Comparison of ENCODE assay signal across 34 cellular contexts in the genomic region with DNA sequence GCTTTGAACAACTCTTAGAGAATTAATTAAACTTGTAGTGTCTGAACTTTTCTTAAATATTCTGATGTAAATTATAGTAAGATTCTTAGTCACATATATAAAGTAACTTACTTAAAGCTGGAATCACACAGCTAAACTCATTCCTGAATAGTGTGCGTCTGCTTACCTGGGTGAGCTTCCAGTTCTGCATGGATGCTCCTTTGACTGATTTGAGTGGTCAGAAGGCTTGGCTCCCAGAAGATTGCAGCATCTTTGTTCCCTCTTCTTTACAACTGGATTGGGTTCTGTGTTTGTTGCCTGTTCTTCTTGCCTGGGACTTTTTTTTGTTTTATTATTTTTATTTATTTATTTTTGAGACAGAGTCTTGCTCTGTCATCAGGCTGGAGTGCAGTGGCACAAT.
DNase-seq lines count a peak whose midpoint lies in the region; ATAC-seq and TF ChIP-seq lines count a peak whose summit lies in the region.
"Had no signal": no experiment of that assay in that cellular context is flagged by ENCODE, and none has a peak within 500 bp of the region (broad histone marks: within the 10 kb centered on the region; RNA-seq: fewer than 3 reads in every experiment).

No MANE protein-coding gene starts in this region.

- H3K9me3 Mint-ChIP-seq in natural killer cell treated with Interleukin-12 subunit alpha and Interleukin-12 subunit beta and Interleukin-15 and Interleukin-18, amount 100 ng/mL, for 72 hours: no peaks in the 10 kb centered on the region
- peaks cover 0 to 2% (median 0%) of the 10 kb centered on the region in 7 donors for H3K9me3 Mint-ChIP-seq in CD14-positive monocyte
- H3K9me3 Mint-ChIP-seq: CD4-positive, alpha-beta memory T cell; CD4-positive, alpha-beta T cell; CD8-positive, alpha-beta memory T cell; CD8-positive, alpha-beta T cell had no signal

- WGBS in thyroid gland, 2 donors: 43 to 52% methylated on average over 1 of the region's 1 CpG

- intact Hi-C loops in thyroid gland (cut with DNase I): no loop called here
- intact Hi-C loops in upper lobe of right lung (cut with DNase I): no loop called here
- intact Hi-C loops in CD14-positive monocyte (cut with micrococcal nuclease): no loop called here

- no peak overlapping the region for H3K27ac Mint-ChIP-seq in natural killer cell treated with Interleukin-12 subunit alpha and Interleukin-12 subunit beta and Interleukin-15 and Interleukin-18, amount 100 ng/mL, for 72 hours
- no peak overlapping the region for H3K27ac Mint-ChIP-seq in CD14-positive monocyte
- H3K27ac Mint-ChIP-seq: B cell; CD4-positive, alpha-beta memory T cell; CD4-positive, alpha-beta T cell; CD4-positive, CD25-positive, alpha-beta regulatory T cell; CD8-positive, alpha-beta memory T cell; CD8-positive, alpha-beta T cell had no signal

- peak; percentile 40 for DNase-seq in WERI-Rb-1
- peak; percentile 12 for DNase-seq in kidney tubule cell (ENCODE audit: low spot score)
- DNase-seq in thyroid gland: peak; percentile 50 to 52
- no peak for DNase-seq in natural killer cell treated with Interleukin-12 subunit alpha and Interleukin-12 subunit beta and Interleukin-15 and Interleukin-18, amount 100 ng/mL, for 72 hours (ENCODE audit: low spot score)
- DNase-seq in upper lobe of right lung: no peak
- no peak for DNase-seq in CD14-positive monocyte (ENCODE audit: low spot score)
- no peak for DNase-seq in activated T-cell treated with anti-CD3 and anti-CD28 coated beads for 4 hours
- DNase-seq: 8988T; ACHN; AML-193; BE2C; C1 segment of cervical spinal cord; Caco-2; Calu3; CD4-positive, alpha-beta memory T cell; CD4-positive, alpha-beta T cell; CD4-positive, CD25-positive, alpha-beta regulatory T cell; CD8-positive, alpha-beta memory T cell; CD8-positive, alpha-beta T cell; COR-L47; DMS 273 treated with DMSO at 0.1 percent for 48 hours; DMS153; DMS53; DMS79; DMS79 treated with DMSO at 0.1 percent for 48 hours; DND-41; EL had no signal

- no peaks in the 10 kb centered on the region for H3K36me3 Mint-ChIP-seq in natural killer cell treated with Interleukin-12 subunit alpha and Interleukin-12 subunit beta and Interleukin-15 and Interleukin-18, amount 100 ng/mL, for 72 hours
- H3K36me3 Mint-ChIP-seq in CD14-positive monocyte: peaks cover 64 to 75% of the 10 kb centered on the region in 2 donors
- H3K36me3 Mint-ChIP-seq: CD4-positive, alpha-beta memory T cell; CD4-positive, CD25-positive, alpha-beta regulatory T cell; CD8-positive, alpha-beta memory T cell; CD8-positive, alpha-beta T cell had no signal

- TF ChIP-seq POLR2A in thyroid gland (IDR thresholded peaks at IDR 0.05): no peak

- peak overlapping the region; percentile 54 for H3K4me2 ChIP-seq in parathyroid adenoma (ENCODE audit: low read length)
- H3K4me2 ChIP-seq: A549; BLaER1; BLaER1 treated with 17β-estradiol and CSF1 and Interleukin-3, amounts not matched to agents 10 nM and 100 nM had no signal

- no peak for ATAC-seq in natural killer cell treated with Interleukin-12 subunit alpha and Interleukin-12 subunit beta and Interleukin-15 and Interleukin-18, amount 100 ng/mL, for 72 hours
- ATAC-seq in upper lobe of right lung: no peak
- ATAC-seq: A549; CD8-positive, alpha-beta T cell had no signal

- H3K36me3 ChIP-seq in WERI-Rb-1 (no peaks in the 10 kb centered on the region), parathyroid adenoma (ENCODE audit: control insufficient read depth, insufficient read depth, low read length) (no peaks in the 10 kb centered on the region), thyroid gland (no peaks in the 10 kb centered on the region), upper lobe of right lung (no peaks in the 10 kb centered on the region)
- H3K36me3 ChIP-seq: BE2C, BLaER1 had no signal

- H3K4me1 Mint-ChIP-seq in natural killer cell treated with Interleukin-12 subunit alpha and Interleukin-12 subunit beta and Interleukin-15 and Interleukin-18, amount 100 ng/mL, for 72 hours (ENCODE audit: low read depth in 2 of 2): no peaks in the 10 kb centered on the region
- no peaks in the 10 kb centered on the region for H3K4me1 Mint-ChIP-seq in CD14-positive monocyte
- H3K4me1 Mint-ChIP-seq: B cell; CD4-positive, alpha-beta memory T cell; CD4-positive, CD25-positive, alpha-beta regulatory T cell; CD8-positive, alpha-beta memory T cell had no signal

- H3K4me1 ChIP-seq in parathyroid adenoma: peaks cover 65% of the 10 kb centered on the region
- H3K4me1 ChIP-seq in thyroid gland: peaks cover 38 to 43% of the 10 kb centered on the region in 2 donors
- no peaks in the 10 kb centered on the region for H3K4me1 ChIP-seq in upper lobe of right lung
- H3K4me1 ChIP-seq: BE2C, Caco-2 had no signal

- peak overlapping the region; percentile 54 for H2AFZ ChIP-seq in parathyroid adenoma

- H3K27me3 ChIP-seq in WERI-Rb-1 (ENCODE audit: insufficient read depth, low read depth, severe bottlenecking) (no peaks in the 10 kb centered on the region), parathyroid adenoma (ENCODE audit: control insufficient read depth, insufficient read depth, low read length) (no peaks in the 10 kb centered on the region), thyroid gland (no peaks in the 10 kb centered on the region), upper lobe of right lung (no peaks in the 10 kb centered on the region)
- H3K27me3 ChIP-seq: BE2C; BLaER1; BLaER1 treated with 17β-estradiol and CSF1 and Interleukin-3, amounts not matched to agents 10 nM and 100 nM had no signal

- H3K4me3 ChIP-seq in WERI-Rb-1 (ENCODE audit: low read depth, low read length) (no peak overlapping the region), parathyroid adenoma (ENCODE audit: low read depth, low read length) (peak overlapping the region; percentile 58), thyroid gland (replicated peaks in 1 of 3) (no peak overlapping the region), upper lobe of right lung (no peak overlapping the region)
- H3K4me3 ChIP-seq: A549; BLaER1; BLaER1 treated with 17β-estradiol and CSF1 and Interleukin-3, amounts not matched to agents 10 nM and 100 nM had no signal

- no peak overlapping the region for H3K9ac ChIP-seq in parathyroid adenoma
- H3K9ac ChIP-seq: BLaER1; BLaER1 treated with 17β-estradiol and CSF1 and Interleukin-3, amounts not matched to agents 10 nM and 100 nM had no signal

- H3K27ac ChIP-seq in WERI-Rb-1 (peak overlapping the region; percentile 50), parathyroid adenoma (peak overlapping the region; percentile 99), thyroid gland (peak overlapping the region in 2 of 3 donors; percentile 29 to 45), upper lobe of right lung (no peak overlapping the region)
- H3K27ac ChIP-seq: 22Rv1; A549; BLaER1; BLaER1 treated with 17β-estradiol and CSF1 and Interleukin-3, amounts not matched to agents 10 nM and 100 nM; C4-2B had no signal

- H3K9me3 ChIP-seq in WERI-Rb-1 (ENCODE audit: severe bottlenecking) (no peaks in the 10 kb centered on the region), parathyroid adenoma (ENCODE audit: control insufficient read depth, low read length) (no peaks in the 10 kb centered on the region), thyroid gland (no peaks in the 10 kb centered on the region), upper lobe of right lung (no peaks in the 10 kb centered on the region)
- H3K9me3 ChIP-seq: A549; BE2C; BLaER1; BLaER1 treated with 17β-estradiol and CSF1 and Interleukin-3, amounts not matched to agents 10 nM and 100 nM; Caco-2 had no signal

- no peaks in the 10 kb centered on the region for H3K79me2 ChIP-seq in parathyroid adenoma

- no peak for TF ChIP-seq CTCF in WERI-Rb-1 (IDR thresholded peaks at IDR 0.05; ENCODE audit: low read depth, low read length)
- TF ChIP-seq CTCF in parathyroid adenoma (IDR thresholded peaks at IDR 0.05): no peak
- TF ChIP-seq CTCF in thyroid gland (IDR thresholded peaks at IDR 0.05): no peak
- TF ChIP-seq CTCF in upper lobe of right lung (IDR thresholded peaks at IDR 0.05): no peak
- TF ChIP-seq CTCF in CD14-positive monocyte (IDR thresholded peaks at IDR 0.05): no peak

- peaks cover 27 to 43% of the 10 kb centered on the region in 2 donors for H3K27me3 Mint-ChIP-seq in natural killer cell treated with Interleukin-12 subunit alpha and Interleukin-12 subunit beta and Interleukin-15 and Interleukin-18, amount 100 ng/mL, for 72 hours
- peaks cover 2 to 8% (median 5%) of the 10 kb centered on the region in 3 donors for H3K27me3 Mint-ChIP-seq in CD14-positive monocyte (ENCODE audit: low read depth in 3 of 3)

- no peak overlapping the region for H3K4me3 Mint-ChIP-seq in natural killer cell treated with Interleukin-12 subunit alpha and Interleukin-12 subunit beta and Interleukin-15 and Interleukin-18, amount 100 ng/mL, for 72 hours
- no peak overlapping the region for H3K4me3 Mint-ChIP-seq in CD14-positive monocyte
- H3K4me3 Mint-ChIP-seq: B cell; CD4-positive, alpha-beta memory T cell; CD4-positive, alpha-beta T cell; CD4-positive, CD25-positive, alpha-beta regulatory T cell; CD8-positive, alpha-beta memory T cell; CD8-positive, alpha-beta T cell had no signal

Comparison
In these comparisons a context has a peak if more than half of its experiments do, and no peak if none do; other contexts are left out.
1. DNase-seq: peak in WERI-Rb-1 (single experiment), kidney tubule cell (single experiment) and thyroid gland (2 of 2); none in natural killer cell treated with Interleukin-12 subunit alpha and Interleukin-12 subunit beta and Interleukin-15 and Interleukin-18, amount 100 ng/mL, for 72 hours (single experiment), upper lobe of right lung (single experiment), CD14-positive monocyte (single experiment) and activated T-cell treated with anti-CD3 and anti-CD28 coated beads for 4 hours (single experiment).